ENCODE assay signal across 1 cellular context in genomic region chr2:127418300-127419111, GRCh38.
TF ChIP-seq lines count a peak whose summit lies in the region.

TSS of gene PROC (plus strand) at chr2:127418427. CDS start at chr2:127419943, 1,516 bp downstream.

TF ChIP-seq in WTC11, 78 proteins besides CTCF, POLR2A, EP300 and RAD21 (continued from another document):
- TF ChIP-seq MAX (CRISPR knock-in tag; IDR thresholded peaks at IDR 0.05) (no peak), ZNF396 (CRISPR knock-in tag; IDR thresholded peaks at IDR 0.05; ENCODE audit: borderline replicate concordance) (no peak), ZNF232 (CRISPR knock-in tag; IDR thresholded peaks at IDR 0.05) (no peak), USF2 (CRISPR knock-in tag; IDR thresholded peaks at IDR 0.05) (no peak), KAT7 (CRISPR knock-in tag; IDR thresholded peaks at IDR 0.05; ENCODE audit: borderline replicate concordance) (no peak), FOXP1 (CRISPR knock-in tag; IDR thresholded peaks at IDR 0.05; ENCODE audit: borderline replicate concordance) (no peak), ZBTB43 (CRISPR knock-in tag; IDR thresholded peaks at IDR 0.05) (no peak), ZNF219 (CRISPR knock-in tag; IDR thresholded peaks at IDR 0.05; ENCODE audit: borderline replicate concordance) (no peak), ZNF423 (CRISPR knock-in tag; IDR thresholded peaks at IDR 0.05) (no peak), HMGA2 (CRISPR knock-in tag; IDR thresholded peaks at IDR 0.05) (no peak), ZBTB21 (CRISPR knock-in tag; IDR thresholded peaks at IDR 0.05; ENCODE audit: borderline replicate concordance) (no peak), NFE2L1 (CRISPR knock-in tag; IDR thresholded peaks at IDR 0.05) (no peak), OVOL2 (CRISPR knock-in tag; IDR thresholded peaks at IDR 0.05; ENCODE audit: borderline replicate concordance) (no peak)
